Comparison of ENCODE assay signal across 11 cellular contexts in the genomic region with DNA sequence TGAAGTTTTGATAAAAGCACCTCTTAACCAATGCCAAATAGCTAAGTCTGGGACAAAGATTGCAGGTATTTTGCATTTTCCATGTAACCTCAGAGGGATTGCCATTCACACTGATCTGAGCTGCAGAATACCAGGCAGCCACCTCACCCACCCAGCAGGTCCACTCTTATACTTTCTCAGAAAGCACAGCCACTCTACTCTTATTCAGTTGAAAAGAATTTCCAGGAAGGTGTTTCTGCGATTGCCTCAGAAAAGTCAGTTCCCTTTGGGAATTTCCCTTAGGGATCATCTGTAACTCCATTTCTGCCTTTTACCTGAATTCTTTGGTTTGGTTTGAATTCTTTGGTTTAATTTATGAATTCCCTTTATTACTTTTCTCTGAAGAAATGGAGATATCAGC. TPM values are rescaled to one million over a fixed set of nuclear protein-coding genes. Genes with fewer than 3 reads are reported as not detected.
DNase-seq lines count a peak whose midpoint lies in the region; ATAC-seq, FAIRE-seq and TF ChIP-seq lines count a peak whose summit lies in the region.
"Had no signal": no experiment of that assay in that cellular context is flagged by ENCODE, and none has a peak within 500 bp of the region (broad histone marks: within the 10 kb centered on the region; RNA-seq: fewer than 3 reads in every experiment).

No MANE protein-coding gene starts in this region.

- H3K4me1 Mint-ChIP-seq in activated CD4-positive, alpha-beta T cell treated with anti-CD3 and anti-CD28 coated beads, Interleukin-2, amount 10 ng/mL, durations not matched to agents 7 days and 5 days: peaks cover 60% of the 10 kb centered on the region

- RAD21 ChIA-PET in GM12878 (lab: Charles Lee; ENCODE audit: unreplicated experiment): interaction anchor here (1.1 to 2.1 kb wide), 4 partner anchors 9 to 63 kb away, joined by 3 to 7 read pairs (median 4); no protein-coding TSS in a partner anchor

- H3K27me3 ChIP-seq in OCI-LY3 (ENCODE audit: low read depth, low read length) (peaks cover 36% of the 10 kb centered on the region; the same call in 1 of the 2 replicates), GM12878 (replicated peaks in 1 of 2; ENCODE audit: control insufficient read depth in 2 of 2, insufficient read depth in 2 of 2, low read length in 1 of 2) (no peaks in the 10 kb centered on the region), osteoblast (ENCODE audit: insufficient read depth, low read length) (peaks cover 3% of the 10 kb centered on the region)
- H3K27me3 ChIP-seq: ovary, upper lobe of right lung had no signal

- peak overlapping the region; percentile 86 for H3K27ac ChIP-seq in OCI-LY3 (ENCODE audit: low read length)
- H3K27ac ChIP-seq in GM12878 (ENCODE audit: control insufficient read depth, insufficient read depth): peak overlapping the region; percentile 82; the same call in 1 of the 2 replicates
- H3K27ac ChIP-seq in osteoblast (ENCODE audit: low read depth, low read length): no peak overlapping the region
- H3K27ac ChIP-seq: ovary had no signal

- H3K9me3 Mint-ChIP-seq in activated CD4-positive, alpha-beta T cell treated with anti-CD3 and anti-CD28 coated beads, Interleukin-2, amount 10 ng/mL, durations not matched to agents 7 days and 5 days: no peaks in the 10 kb centered on the region

- no peak for FAIRE-seq in GM12878 (lab: Jason Lieb, UNC)
- FAIRE-seq: HTR-8/SVneo had no signal

- ATAC-seq in GM12878: no peak
- ATAC-seq in GM21367 (IDR thresholded peaks at IDR 0.05; ENCODE audit: unreplicated experiment): no peak

- TF ChIP-seq RAD21 in GM12878 (IDR thresholded peaks at IDR 0.05; ENCODE audit: insufficient read depth, low read depth, low read length): no peak

- no peak for TF ChIP-seq POLR2A in GM12878 (IDR thresholded peaks at IDR 0.05; ENCODE audit: low read depth, low read length)

- no peak for DNase-seq in activated CD4-positive, alpha-beta T cell treated with anti-CD3 and anti-CD28 coated beads, Interleukin-2, amount 10 ng/mL, durations not matched to agents 7 days and 5 days
- DNase-seq in activated CD4-positive, alpha-beta T cell treated with anti-CD3 and anti-CD28 coated beads, Interleukin-2, amount 50 U/mL, for 48 hours: no peak
- DNase-seq in GM12878 (ENCODE audit: low read depth, low spot score): no peak
- DNase-seq in osteoblast (ENCODE audit: insufficient read length, low spot score, missing footprints): peak; percentile 67
- no peak for DNase-seq in GM13977 (ENCODE audit: low spot score)
- DNase-seq in SIG-M5 (lab: John Stamatoyannopoulos, UW): no peak
- DNase-seq: ovary, upper lobe of right lung had no signal

- CTCF ChIA-PET in activated CD4-positive, alpha-beta T cell treated with anti-CD3 and anti-CD28 coated beads, Interleukin-2, amount 10 ng/mL, durations not matched to agents 7 days and 5 days (lab: Charles Lee): interaction anchor here (1.5 kb wide), 1 partner anchor 18 kb away, joined by 3 read pairs; no protein-coding TSS in a partner anchor
- CTCF ChIA-PET in GM12878 (lab: Yijun Ruan, JAX): interaction anchor here (1.0 to 1.1 kb wide), 2 partner anchors 8 to 12 kb away, joined by 3 read pairs; no protein-coding TSS in a partner anchor

- H3K79me2 ChIP-seq in OCI-LY3 (ENCODE audit: low read length) (no peaks in the 10 kb centered on the region; the same call in 1 of the 2 replicates), GM12878 (ENCODE audit: control insufficient read depth, insufficient read depth, low read length) (peaks cover 2% of the 10 kb centered on the region), osteoblast (ENCODE audit: insufficient read depth, low read length) (no peaks in the 10 kb centered on the region)

- H3K36me3 ChIP-seq in OCI-LY3 (replicated peaks; ENCODE audit: low read depth, low read length): no peaks in the 10 kb centered on the region
- no peaks in the 10 kb centered on the region for H3K36me3 ChIP-seq in GM12878 (ENCODE audit: control insufficient read depth in 2 of 2, insufficient read depth in 2 of 2, low read length in 1 of 2)
- H3K36me3 ChIP-seq in osteoblast (ENCODE audit: insufficient read depth, low read length): no peaks in the 10 kb centered on the region
- H3K36me3 ChIP-seq: ovary, upper lobe of right lung had no signal

- no peak overlapping the region for H3K27ac Mint-ChIP-seq in activated CD4-positive, alpha-beta T cell treated with anti-CD3 and anti-CD28 coated beads, Interleukin-2, amount 10 ng/mL, durations not matched to agents 7 days and 5 days

- WGBS in GM12878 (ENCODE audit: insufficient coverage, insufficient replicate concordance, low lambda C conversion rate, missing lambda C conversion rate): 43% methylated on average over 1 of the region's 1 CpG

- intact Hi-C loops in GM12878 (cut with micrococcal nuclease; ENCODE audit: unreplicated experiment): loop anchor here (2.0 kb wide), 1 partner anchor 14 kb away; no protein-coding TSS in a partner anchor

- no TSS peak for BruUV-seq in GM12878 (replicated peaks; lab: Mats Ljungman, UMichigan)

- SMC1A ChIA-PET in GM12878 (lab: Charles Lee; ENCODE audit: uncharacterized antibody, unreplicated experiment): interaction anchor here (0.7 to 3.2 kb wide), 7 partner anchors 10 to 118 kb away, joined by 3 to 28 read pairs (median 9); a partner anchor contains a TSS

- peaks cover 2% of the 10 kb centered on the region for H3K27me3 Mint-ChIP-seq in activated CD4-positive, alpha-beta T cell treated with anti-CD3 and anti-CD28 coated beads, Interleukin-2, amount 10 ng/mL, durations not matched to agents 7 days and 5 days

- H4K20me1 ChIP-seq in OCI-LY3 (ENCODE audit: insufficient read depth, low read length): no peaks in the 10 kb centered on the region
- H4K20me1 ChIP-seq in GM12878 (ENCODE audit: control insufficient read depth, insufficient read depth): no peaks in the 10 kb centered on the region
- no peaks in the 10 kb centered on the region for H4K20me1 ChIP-seq in osteoblast (ENCODE audit: insufficient read depth, low read length)

- H3K4me1 ChIP-seq in OCI-LY3 (ENCODE audit: low read length) (peaks cover 50% of the 10 kb centered on the region), GM12878 (ENCODE audit: control insufficient read depth, insufficient read depth, low read length) (peaks cover 45% of the 10 kb centered on the region), osteoblast (ENCODE audit: insufficient read depth, low read length) (peaks cover 12% of the 10 kb centered on the region)

- peak overlapping the region; percentile 92 for H3K4me3 Mint-ChIP-seq in activated CD4-positive, alpha-beta T cell treated with anti-CD3 and anti-CD28 coated beads, Interleukin-2, amount 10 ng/mL, durations not matched to agents 7 days and 5 days

- H2AFZ ChIP-seq in OCI-LY3 (ENCODE audit: low read depth, low read length) (no peak overlapping the region), GM12878 (ENCODE audit: control insufficient read depth, low read depth, low read length) (no peak overlapping the region), osteoblast (ENCODE audit: low read length) (no peak overlapping the region)

- H3K36me3 Mint-ChIP-seq in activated CD4-positive, alpha-beta T cell treated with anti-CD3 and anti-CD28 coated beads, Interleukin-2, amount 10 ng/mL, durations not matched to agents 7 days and 5 days (ENCODE audit: low read depth): peaks cover 4% of the 10 kb centered on the region

- TF ChIP-seq EP300 in GM12878 (IDR thresholded peaks at IDR 0.05; ENCODE audit: borderline replicate concordance in 1 of 2, control insufficient read depth in 1 of 2, low read depth in 2 of 2, low read length in 2 of 2): no peak

- TF ChIP-seq CTCF in OCI-LY3 (IDR thresholded peaks at IDR 0.05; ENCODE audit: low read depth, low read length): no peak
- no peak for TF ChIP-seq CTCF in GM12878 (IDR thresholded peaks at IDR 0.05 in 2 of 3, conservative IDR thresholded peaks at IDR 0.05 in 1 of 3; ENCODE audit: control insufficient read depth in 2 of 3, extremely low read depth in 1 of 3, insufficient read depth in 1 of 3, low read depth in 3 of 3, low read length in 3 of 3)
- no peak for TF ChIP-seq CTCF in osteoblast (IDR thresholded peaks at IDR 0.05; ENCODE audit: extremely low read depth, low read depth, low read length)
- TF ChIP-seq CTCF in GM13977 (IDR thresholded peaks at IDR 0.05; ENCODE audit: extremely low read depth, insufficient read depth, missing control alignments): no peak

- in situ Hi-C loops in GM12878 (cut with MboI) (no loop called here), GM13977 (cut with MboI; ENCODE audit: low pct_unique_long_range_greater_than_20kb, low sequenced_read_pairs, unreplicated experiment) (no loop called here)

- POLR2A ChIA-PET in activated CD4-positive, alpha-beta T cell treated with anti-CD3 and anti-CD28 coated beads, Interleukin-2, amount 10 ng/mL, durations not matched to agents 7 days and 5 days (lab: Charles Lee): no interaction called here
- POLR2A ChIA-PET in GM12878 (lab: Charles Lee): interaction anchor here (1.1 to 1.6 kb wide), 4 partner anchors 9 to 13 kb away, joined by 3 to 5 read pairs (median 4); no protein-coding TSS in a partner anchor

- H3K4me3 ChIP-seq in OCI-LY3 (ENCODE audit: low read length): peak overlapping the region; percentile 71
- H3K4me3 ChIP-seq in GM12878: peak overlapping the region; percentile 56
- no peak overlapping the region for H3K4me3 ChIP-seq in osteoblast (ENCODE audit: insufficient read depth, low read length)
- H3K4me3 ChIP-seq: ovary, upper lobe of right lung had no signal

- peak overlapping the region; percentile 87 for H3K4me2 ChIP-seq in OCI-LY3 (ENCODE audit: low read length)
- H3K4me2 ChIP-seq in GM12878 (ENCODE audit: control insufficient read depth, insufficient read depth): peak overlapping the region; percentile 93; the same call in 1 of the 2 replicates
- peak overlapping the region; percentile 28 for H3K4me2 ChIP-seq in osteoblast (ENCODE audit: insufficient read depth, low read length)

- peak overlapping the region; percentile 63; the same call in 1 of the 2 replicates for H3K9ac ChIP-seq in OCI-LY3 (ENCODE audit: low read length)
- no peak overlapping the region; the same call in 1 of the 2 replicates for H3K9ac ChIP-seq in GM12878 (ENCODE audit: control insufficient read depth, insufficient read depth, low read length)

- H3K9me3 ChIP-seq in OCI-LY3 (ENCODE audit: insufficient read depth, low read length) (no peaks in the 10 kb centered on the region), GM12878 (replicated peaks; ENCODE audit: control insufficient read depth, insufficient read depth, low read length) (no peaks in the 10 kb centered on the region), osteoblast (ENCODE audit: low read depth, low read length) (no peaks in the 10 kb centered on the region)
- H3K9me3 ChIP-seq: ovary, upper lobe of right lung had no signal

RNA-seq across cellular contexts. Expression of a gene that starts 0.9 kb away (rescaled TPM):
- 10 to 100 TPM; 66.4 to 88.7 TPM for total RNA-seq in activated CD4-positive, alpha-beta T cell treated with anti-CD3 and anti-CD28 coated beads, Interleukin-2, amount 10 ng/mL, durations not matched to agents 7 days and 5 days
- total RNA-seq in GM12878 (2013; cell fraction: nucleolus; rRNA removed): 33.3 and 39.3 TPM in 2 replicates
- total RNA-seq in GM12878 (2014; rRNA removed) (82.5 and 92.9 TPM in 2 replicates), GM12878 (2014; rRNA removed; fragmentation: Illumina TruSeq; extraction: Trizol) (56.9 and 59.4 TPM in 2 replicates), GM12878 (2021) (45.9 and 48.5 TPM in 2 replicates), osteoblast (0.29 TPM in 1 of 2 replicates, not detected in the other)
- polyA plus RNA-seq in GM12878 (2011; ENCODE audit: low read depth): 56.3 TPM
- polyA plus RNA-seq in GM12878 (2011; rRNA removed) (278 and 283 TPM in 2 replicates), GM12878 (2014; fragmentation: Illumina TruSeq; extraction: Trizol) (137 and 156 TPM in 2 replicates), GM12878 (2014; fragmentation: Nextera tagmentation; extraction: Ambion mirVana) (100 to 1,000 TPM; 321 to 426 TPM), GM12878 (2014; rRNA removed) (88.0 and 91.9 TPM in 2 replicates), GM12878 (2016; fragmentation: Nextera tagmentation; extraction: Ambion mirVana) (100 to 1,000 TPM; 105 to 114 TPM)
- 238 and 302 TPM in 2 replicates for polyA plus RNA-seq in GM12878 (2011; cell fraction: cytosol; rRNA removed)
- polyA plus RNA-seq in GM12878 (2011; cell fraction: nucleus; rRNA removed): 74.4 and 118 TPM in 2 replicates
- 37.3 and 38.9 TPM in 2 replicates for polyA plus RNA-seq in GM12878 (2012)
- 192 and 220 TPM in 2 replicates for polyA minus RNA-seq in GM12878 (2011; rRNA and poly(A)+ RNA removed)
- 27.6 and 28.6 TPM in 2 replicates for polyA minus RNA-seq in GM12878 (2011; cell fraction: cytosol; rRNA and poly(A)+ RNA removed)
- polyA minus RNA-seq in GM12878 (2011; cell fraction: nucleus; rRNA and poly(A)+ RNA removed): 21.3 and 23.0 TPM in 2 replicates

Comparison
In these comparisons a context has a peak if more than half of its experiments do, and no peak if none do; other contexts are left out.
1. H3K4me2 ChIP-seq: peak in every context shown above with its lines; median percentile 93 in GM12878; 87 in OCI-LY3; 28 in osteoblast.
2. RNA of a gene that starts 0.9 kb away (total RNA-seq): 66.4 to 88.7 TPM in activated CD4-positive, alpha-beta T cell treated with anti-CD3 and anti-CD28 coated beads, Interleukin-2, amount 10 ng/mL, durations not matched to agents 7 days and 5 days and 33.3 to 92.9 TPM in GM12878; 0.29 TPM in osteoblast; every median in the first group is over 10 times any median in the second.